19 cellular contexts compared by ENCODE assay signal in the genomic region with DNA sequence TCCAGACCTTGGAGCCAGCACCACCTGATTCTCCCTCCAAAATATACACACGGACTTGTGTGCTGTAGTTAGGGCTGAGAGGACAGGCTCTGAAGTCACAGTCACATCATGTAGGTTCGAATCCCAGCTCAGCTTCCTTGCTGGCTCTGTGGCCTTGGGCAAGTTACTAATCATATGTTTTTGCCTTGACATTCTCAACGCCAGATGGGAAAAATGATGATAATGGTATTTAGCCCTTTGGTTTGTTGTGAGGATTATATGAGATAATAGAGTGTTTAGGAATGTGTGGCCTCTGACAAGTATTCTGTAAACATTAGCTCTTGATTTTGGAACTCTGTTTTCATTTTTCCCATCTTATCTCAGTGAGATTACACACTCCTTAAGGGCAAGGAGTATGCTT.
DNase-seq lines count a peak whose midpoint lies in the region; ATAC-seq and TF ChIP-seq lines count a peak whose summit lies in the region.
"Had no signal": no experiment of that assay in that cellular context is flagged by ENCODE, and none has a peak within 500 bp of the region (broad histone marks: within the 10 kb centered on the region; RNA-seq: fewer than 3 reads in every experiment).

No MANE protein-coding gene starts in this region.

- no peak overlapping the region for H3K4me3 Mint-ChIP-seq in Caco-2 (ENCODE audit: unreplicated experiment)
- no peak overlapping the region for H3K4me3 Mint-ChIP-seq in naive thymus-derived CD8-positive, alpha-beta T cell
- H3K4me3 Mint-ChIP-seq: CD4-positive, alpha-beta T cell; HFFc6 had no signal

- no peaks in the 10 kb centered on the region for H3K79me1 ChIP-seq in trophoblast cell (ENCODE audit: low read length)

- 0 out of 2 replicates have a peak, but pooled peaks cover 4% of the 10 kb centered on the region for H3K36me3 ChIP-seq in Caco-2 (ENCODE audit: control insufficient read depth, insufficient read depth, low read length)
- H3K36me3 ChIP-seq in trophoblast cell (ENCODE audit: control insufficient read depth in 1 of 2, insufficient read depth in 2 of 2, low read length in 2 of 2), result no peaks in the 10 kb centered on the region
- H3K36me3 ChIP-seq in vagina, result no peaks in the 10 kb centered on the region

- no peak overlapping the region for H3K18ac ChIP-seq in trophoblast cell (ENCODE audit: low read length)

- ATAC-seq in naive thymus-derived CD8-positive, alpha-beta T cell, result no peak
- ATAC-seq: A549, GM12878, HCT116 had no signal

- H4K12ac ChIP-seq in trophoblast cell (ENCODE audit: low read depth, low read length), result no peak overlapping the region

- H3K4me2 ChIP-seq in trophoblast cell (ENCODE audit: low read length), result no peak overlapping the region
- H3K4me2 ChIP-seq: A549 had no signal

- H3K79me2 ChIP-seq in trophoblast cell (ENCODE audit: control insufficient read depth, insufficient read depth, low read length, poor library complexity), result no peaks in the 10 kb centered on the region

- no peak overlapping the region for H2BK5ac ChIP-seq in trophoblast cell (ENCODE audit: low read depth, low read length, poor library complexity)

- H3K9me3 Mint-ChIP-seq in Caco-2 (ENCODE audit: unreplicated experiment), result no peaks in the 10 kb centered on the region
- H3K9me3 Mint-ChIP-seq in naive thymus-derived CD8-positive, alpha-beta T cell, result no peaks in the 10 kb centered on the region
- H3K9me3 Mint-ChIP-seq: CD4-positive, alpha-beta T cell; HFFc6 had no signal

- no peak overlapping the region for H3K9ac ChIP-seq in trophoblast cell (ENCODE audit: low read length)

- DNase-seq in Caco-2 (peak in 1 of 2 experiments; percentile 39), amniotic epithelial cell (ENCODE audit: low read depth) (peak; percentile 63), fibroblast of the aortic adventitia (ENCODE audit: low read depth) (peak; percentile 29), trophoblast cell (peak; percentile 64 to 93), vagina (ENCODE audit: extremely low spot score in 2 of 2) (no peak)
- DNase-seq in naive thymus-derived CD8-positive, alpha-beta T cell, result no peak
- no peak for DNase-seq in stimulated activated naive CD4-positive, alpha-beta T cell (lab: John Stamatoyannopoulos, UW)
- DNase-seq: AML-193; CD4-positive, alpha-beta T cell; DMS153; DMS79; GOT3; H7; HFFc6 had no signal

- WGBS in trophoblast cell (ENCODE audit: extremely low coverage, insufficient coverage, insufficient read length), result no CpG with 5 or more reads among the region's 3 CpGs

- no peak overlapping the region for H3K27ac ChIP-seq in trophoblast cell (ENCODE audit: low read depth, low read length)
- no peak overlapping the region for H3K27ac ChIP-seq in vagina
- H3K27ac ChIP-seq: 22Rv1, A549, C4-2B had no signal

- no peak overlapping the region for H2AFZ ChIP-seq in trophoblast cell (ENCODE audit: insufficient read depth, low read length, poor library complexity)

- H2AK5ac ChIP-seq in trophoblast cell (ENCODE audit: low read length), result no peak overlapping the region

- no peak overlapping the region for H2BK12ac ChIP-seq in trophoblast cell (ENCODE audit: low read length)

- H3K27ac Mint-ChIP-seq in Caco-2 (ENCODE audit: unreplicated experiment), result peak overlapping the region; percentile 24
- no peak overlapping the region for H3K27ac Mint-ChIP-seq in naive thymus-derived CD8-positive, alpha-beta T cell
- H3K27ac Mint-ChIP-seq: CD4-positive, alpha-beta T cell; HFFc6 had no signal

- TF ChIP-seq POLR2A in vagina (IDR thresholded peaks at IDR 0.05), result no peak

- no peaks in the 10 kb centered on the region for H3K27me3 Mint-ChIP-seq in Caco-2 (ENCODE audit: insufficient read depth, unreplicated experiment)
- peaks cover 0 to 13% (median 2%) of the 10 kb centered on the region in 5 donors for H3K27me3 Mint-ChIP-seq in naive thymus-derived CD8-positive, alpha-beta T cell
- H3K27me3 Mint-ChIP-seq: CD4-positive, alpha-beta T cell had no signal

- H3K4me3 ChIP-seq in Caco-2 (ENCODE audit: low read depth, low read length) (no peak overlapping the region), fibroblast of the aortic adventitia (ENCODE audit: low read depth, low read length) (no peak overlapping the region), trophoblast cell (ENCODE audit: low read depth, low read length) (no peak overlapping the region), vagina (no peak overlapping the region)
- H3K4me3 ChIP-seq: A549, GM12878 had no signal

- CTCF ChIA-PET in Caco-2 (lab: Charles Lee), result interaction anchor here (1.0 to 1.2 kb wide), 2 partner anchors 8 kb away, joined by 7 to 8 read pairs; no protein-coding TSS in a partner anchor

- H3K4ac ChIP-seq in trophoblast cell (ENCODE audit: low read depth, low read length), result no peak overlapping the region

- no peak overlapping the region for H4K91ac ChIP-seq in trophoblast cell (ENCODE audit: low read depth, low read length)

- H4K8ac ChIP-seq in trophoblast cell (ENCODE audit: low read depth, low read length), result no peak overlapping the region

- peaks cover 69% of the 10 kb centered on the region for H3K36me3 Mint-ChIP-seq in Caco-2 (ENCODE audit: insufficient read depth, unreplicated experiment)
- no peaks in the 10 kb centered on the region for H3K36me3 Mint-ChIP-seq in naive thymus-derived CD8-positive, alpha-beta T cell

- no peak overlapping the region for H3K14ac ChIP-seq in trophoblast cell (ENCODE audit: low read length)

- H3K9me3 ChIP-seq in Caco-2 (no peaks in the 10 kb centered on the region), trophoblast cell (ENCODE audit: insufficient read depth, low read depth, low read length) (no peaks in the 10 kb centered on the region), vagina (no peaks in the 10 kb centered on the region)
- H3K9me3 ChIP-seq: A549 had no signal

- no peak overlapping the region for H3K23ac ChIP-seq in trophoblast cell (ENCODE audit: low read length)

- no TSS peak for BruUV-seq in Caco-2 (replicated peaks; lab: Mats Ljungman, UMichigan)

- H3K4me1 Mint-ChIP-seq in Caco-2 (ENCODE audit: low read depth, unreplicated experiment), result peaks cover 25% of the 10 kb centered on the region
- H3K4me1 Mint-ChIP-seq in naive thymus-derived CD8-positive, alpha-beta T cell, result no peaks in the 10 kb centered on the region

- TF ChIP-seq CTCF in Caco-2 (IDR thresholded peaks at IDR 0.05; ENCODE audit: insufficient read depth in 1 of 2, low read depth in 1 of 2, low read length in 1 of 2, severe bottlenecking in 1 of 2, unreplicated experiment in 1 of 2), result no peak
- no peak for TF ChIP-seq CTCF in fibroblast of the aortic adventitia (IDR thresholded peaks at IDR 0.05; ENCODE audit: insufficient read depth, low read length)
- no peak for TF ChIP-seq CTCF in vagina (IDR thresholded peaks at IDR 0.05)

- H2BK120ac ChIP-seq in trophoblast cell (ENCODE audit: insufficient read depth, low read length, poor library complexity), result no peak overlapping the region

- intact Hi-C loops in Caco-2 (cut with micrococcal nuclease; ENCODE audit: unreplicated experiment) (loop anchor here (1.0 kb wide), 3 partner anchors 8 to 94 kb away; no protein-coding TSS in a partner anchor), vagina (cut with DNase I) (no loop called here)

- POLR2A ChIA-PET in Caco-2 (lab: Charles Lee), result interaction anchor here (0.6 to 1.2 kb wide), 2 partner anchors 8 to 106 kb away, joined by 4 to 8 read pairs; no protein-coding TSS in a partner anchor
- POLR2A ChIA-PET in naive thymus-derived CD8-positive, alpha-beta T cell (lab: Charles Lee), result no interaction called here

- H3K4me1 ChIP-seq in Caco-2 (peaks cover 39% of the 10 kb centered on the region), trophoblast cell (ENCODE audit: control insufficient read depth in 1 of 2, insufficient read depth in 2 of 2, low read length in 2 of 2) (no peaks in the 10 kb centered on the region), vagina (no peaks in the 10 kb centered on the region)

- H3K27me3 ChIP-seq in Caco-2 (replicated peaks; ENCODE audit: control insufficient read depth, insufficient read depth, low read length) (no peaks in the 10 kb centered on the region), trophoblast cell (ENCODE audit: insufficient read depth, low read length) (no peaks in the 10 kb centered on the region), vagina (no peaks in the 10 kb centered on the region)

Comparison
In these comparisons a context has a peak if more than half of its experiments do, and no peak if none do; other contexts are left out.
1. DNase-seq: peak in amniotic epithelial cell (single experiment), fibroblast of the aortic adventitia (single experiment) and trophoblast cell (2 of 2); none in naive thymus-derived CD8-positive, alpha-beta T cell (0 of 10), vagina (0 of 2) and stimulated activated naive CD4-positive, alpha-beta T cell (0 of 6).